Comparison of ENCODE assay signal across 9 cellular contexts in the genomic region with DNA sequence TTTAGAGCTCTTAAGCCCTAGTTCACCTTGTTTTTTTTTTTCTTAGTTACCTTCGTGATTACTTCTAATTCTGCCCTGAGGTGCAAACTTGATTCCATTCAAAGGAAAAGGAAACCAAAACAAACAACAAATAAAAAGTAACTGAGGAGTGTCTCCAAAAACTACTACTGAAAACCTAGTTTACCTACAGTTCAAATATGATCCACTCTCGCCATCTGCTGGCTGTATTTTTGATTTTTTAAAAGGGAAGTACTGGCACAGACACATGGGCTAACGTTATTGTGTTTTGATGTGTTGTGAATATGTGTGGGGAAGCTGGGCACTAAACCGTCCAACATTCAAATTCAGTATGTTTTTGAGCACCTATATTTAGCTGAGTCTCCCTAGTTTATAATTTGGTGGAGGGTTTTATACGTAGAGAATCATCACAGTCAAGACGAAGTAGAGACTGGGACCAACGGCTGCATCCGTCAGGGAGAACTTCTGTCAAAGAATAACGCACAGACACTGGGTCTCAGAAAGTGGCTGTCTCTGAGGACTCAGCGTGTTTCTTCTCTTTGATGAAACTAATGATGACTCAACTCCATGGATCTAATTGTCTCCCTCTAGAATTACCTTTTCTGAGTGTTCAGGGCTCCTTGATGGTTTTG.
DNase-seq lines count a peak whose midpoint lies in the region; ATAC-seq and TF ChIP-seq lines count a peak whose summit lies in the region.
"Had no signal": no experiment of that assay in that cellular context is flagged by ENCODE, and none has a peak within 500 bp of the region (broad histone marks: within the 10 kb centered on the region; RNA-seq: fewer than 3 reads in every experiment).

No MANE protein-coding gene starts in this region.

- H3K27ac ChIP-seq in RWPE1: no peak overlapping the region

- H3K27me3 Mint-ChIP-seq in nephron progenitor cell (ENCODE audit: low read depth, poor library complexity): no peaks in the 10 kb centered on the region
- H3K27me3 Mint-ChIP-seq: activated naive CD4-positive, alpha-beta T cell treated with anti-CD3 and anti-CD28 coated beads, Interleukin-2, amount 50 U/mL, for 24 hours had no signal

- CTCF ChIA-PET in RWPE1 (lab: Yijun Ruan, JAX): interaction anchor here (0.6 to 1.7 kb wide), 21 partner anchors 8 to 1927 kb away, joined by 3 to 9 read pairs (median 4); no protein-coding TSS in a partner anchor

- DNase-seq in EH (ENCODE audit: low read depth) (peak; percentile 72), LoVo (ENCODE audit: low spot score) (peak; percentile 68), RWPE1 (ENCODE audit: low spot score) (peak; percentile 57), nephron progenitor cell (peak; percentile 42), activated gamma-delta T cell treated with Interleukin-2 at 50 U/mL for 16 hours (no peak)
- DNase-seq in activated CD4-positive, CD25-positive, alpha-beta regulatory T cell treated with anti-CD3 and anti-CD28 coated beads, Interleukin-2, amount 50 U/mL, for 72 hours: no peak

- no peaks in the 10 kb centered on the region for H3K9me3 Mint-ChIP-seq in nephron progenitor cell
- H3K9me3 Mint-ChIP-seq: activated naive CD4-positive, alpha-beta T cell treated with anti-CD3 and anti-CD28 coated beads, Interleukin-2, amount 50 U/mL, for 24 hours had no signal

- ATAC-seq in GM21515 (IDR thresholded peaks at IDR 0.05; ENCODE audit: unreplicated experiment) (peak; percentile 64), esophagus mucosa (peak; percentile 79)

- no peaks in the 10 kb centered on the region for H3K4me1 Mint-ChIP-seq in nephron progenitor cell
- H3K4me1 Mint-ChIP-seq: activated naive CD4-positive, alpha-beta T cell treated with anti-CD3 and anti-CD28 coated beads, Interleukin-2, amount 50 U/mL, for 24 hours had no signal

- POLR2A ChIA-PET in RWPE1 (lab: Yijun Ruan, JAX; ENCODE audit: low non-redundant PET): no interaction called here

- TF ChIP-seq CTCF in RWPE1 (conservative IDR thresholded peaks at IDR 0.05; ENCODE audit: low read depth) (peak; percentile 66), nephron progenitor cell (IDR thresholded peaks at IDR 0.05) (peak; percentile 74)

- H3K4me3 Mint-ChIP-seq in nephron progenitor cell: no peak overlapping the region
- H3K4me3 Mint-ChIP-seq: activated naive CD4-positive, alpha-beta T cell treated with anti-CD3 and anti-CD28 coated beads, Interleukin-2, amount 50 U/mL, for 24 hours had no signal

- H3K36me3 Mint-ChIP-seq in nephron progenitor cell (ENCODE audit: low read depth): no peaks in the 10 kb centered on the region
- H3K36me3 Mint-ChIP-seq: activated naive CD4-positive, alpha-beta T cell treated with anti-CD3 and anti-CD28 coated beads, Interleukin-2, amount 50 U/mL, for 24 hours had no signal

- no peak overlapping the region for H3K27ac Mint-ChIP-seq in nephron progenitor cell
- H3K27ac Mint-ChIP-seq: activated naive CD4-positive, alpha-beta T cell treated with anti-CD3 and anti-CD28 coated beads, Interleukin-2, amount 50 U/mL, for 24 hours had no signal

Comparison
In these comparisons a context has a peak if more than half of its experiments do, and no peak if none do; other contexts are left out.
1. DNase-seq: peak in EH (single experiment), LoVo (single experiment), RWPE1 (single experiment) and nephron progenitor cell (single experiment); none in activated CD4-positive, CD25-positive, alpha-beta regulatory T cell treated with anti-CD3 and anti-CD28 coated beads, Interleukin-2, amount 50 U/mL, for 72 hours (single experiment) and activated gamma-delta T cell treated with Interleukin-2 at 50 U/mL for 16 hours (single experiment).